ENCODE assay signal across 8 cellular contexts in the genomic region with DNA sequence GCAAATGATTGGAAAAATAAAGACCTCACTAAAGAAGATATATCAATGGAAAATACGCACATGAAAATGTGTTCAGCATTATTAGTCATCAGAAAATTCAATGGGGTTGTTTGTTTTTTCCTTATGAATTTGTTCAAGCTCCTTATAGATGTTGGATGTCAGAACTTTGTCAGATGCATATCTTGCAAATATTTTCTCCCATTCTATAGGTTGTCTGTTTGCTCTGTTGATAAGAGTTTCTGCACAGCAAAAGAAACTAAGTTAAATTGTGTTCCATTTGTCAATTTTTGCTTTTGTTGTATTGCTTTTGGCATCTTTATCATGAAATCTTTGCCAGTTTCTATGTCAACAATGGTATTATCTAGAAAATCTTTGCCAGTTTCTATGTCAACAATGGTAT.
"Had no signal": no experiment of that assay in that cellular context is flagged by ENCODE, and none has a peak within 500 bp of the region (broad histone marks: within the 10 kb centered on the region; RNA-seq: fewer than 3 reads in every experiment).

No MANE protein-coding gene starts in this region.

- DNase-seq: GDM1, GF-D8 had no signal

- ATAC-seq: GM12878 had no signal

- H3K4me3 ChIP-seq: GM12878 had no signal

- FAIRE-seq: G401.6, GM12878, GM12891, GM12892, GM18507, GM19239 had no signal
